Comparison of ENCODE assay signal across 11 cellular contexts in genomic region chr1:205248793-205249601, GRCh38. TPM values are rescaled to one million over a fixed set of nuclear protein-coding genes. Genes with fewer than 3 reads are reported as not detected.
DNase-seq lines count a peak whose midpoint lies in the region; TF ChIP-seq lines count a peak whose summit lies in the region.
"Had no signal": no experiment of that assay in that cellular context is flagged by ENCODE, and none has a peak within 500 bp of the region (broad histone marks: within the 10 kb centered on the region; RNA-seq: fewer than 3 reads in every experiment).

No MANE protein-coding gene starts in this region.

- no peaks in the 10 kb centered on the region for H3K36me3 ChIP-seq in H7 (replicated peaks; ENCODE audit: control insufficient read depth, insufficient read depth, low read length)
- H3K36me3 ChIP-seq: brain microvascular endothelial cell had no signal

- no peaks in the 10 kb centered on the region for H3K27me3 ChIP-seq in H7 (ENCODE audit: control insufficient read depth, insufficient read depth, low read length)
- H3K27me3 ChIP-seq: brain microvascular endothelial cell had no signal

- no peak for TF ChIP-seq CTCF in fibroblast of pulmonary artery (IDR thresholded peaks at IDR 0.05; ENCODE audit: low read length, missing control alignments)

- H3K4me3 ChIP-seq in fibroblast of pulmonary artery (replicated peaks; ENCODE audit: low read depth, low read length) (no peak overlapping the region), H7 (ENCODE audit: insufficient read depth, low read depth, low read length) (no peak overlapping the region)
- H3K4me3 ChIP-seq: SK-N-MC had no signal

- DNase-seq in AG08396 (ENCODE audit: low spot score) (peak; percentile 56), NCI-H69 (lab: John Stamatoyannopoulos, UW) (peak; percentile 92), fibroblast of pulmonary artery (ENCODE audit: low read depth) (peak; percentile 61), occipital lobe (lab: John Stamatoyannopoulos, UW) (peak; percentile 54), GOT3 (lab: John Stamatoyannopoulos, UW) (no peak), H7 (no peak), NAMALWA (ENCODE audit: low spot score) (no peak), middle frontal gyrus (ENCODE audit: extremely low spot score, low spot score) (no peak)
- DNase-seq: brain microvascular endothelial cell; naive thymus-derived CD4-positive, alpha-beta T cell had no signal

RNA-seq across cellular contexts. Expression of gene TMCC2, which starts 21.3 kb away (rescaled TPM):
- total RNA-seq in occipital lobe: 45.9 TPM
- 13.6 and 19.3 TPM in 2 replicates for total RNA-seq in H7 (2014; rRNA removed; shearing (Covaris generic))

RNA-seq across cellular contexts. Expression of gene DSTYK, which starts 37.5 kb away (rescaled TPM):
- 28.1 TPM for total RNA-seq in occipital lobe
- 10.9 and 13.9 TPM in 2 replicates for total RNA-seq in H7 (2014; rRNA removed; shearing (Covaris generic))

Comparison
In these comparisons a context has a peak if more than half of its experiments do, and no peak if none do; other contexts are left out.
1. DNase-seq: peak in AG08396 (single experiment), NCI-H69 (single experiment), fibroblast of pulmonary artery (single experiment) and occipital lobe (single experiment); none in GOT3 (single experiment), H7 (single experiment), NAMALWA (single experiment) and middle frontal gyrus (single experiment).